ENCODE assay signal across 19 cellular contexts in the genomic region with DNA sequence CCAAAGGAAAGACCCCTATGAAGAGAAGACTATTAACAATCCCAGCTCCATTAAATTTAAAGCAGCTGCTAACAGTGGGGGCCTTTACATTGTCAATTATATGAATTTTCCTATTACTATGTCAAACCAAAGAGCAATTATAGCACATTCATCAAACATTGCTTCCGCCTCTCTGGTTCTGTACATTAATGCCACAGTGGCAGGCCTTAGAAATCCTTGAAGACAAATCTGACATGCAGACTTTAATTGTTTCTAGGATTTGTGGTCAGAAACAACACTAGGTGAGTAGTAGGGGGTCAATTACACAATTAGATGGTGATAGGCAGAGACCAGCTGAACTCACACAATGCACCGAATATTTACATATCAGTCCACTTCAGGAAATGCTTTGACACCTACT.
"Had no signal": no experiment of that assay in that cellular context is flagged by ENCODE, and none has a peak within 500 bp of the region (broad histone marks: within the 10 kb centered on the region; RNA-seq: fewer than 3 reads in every experiment).

No MANE protein-coding gene starts in this region.

- H3K9ac ChIP-seq: parathyroid adenoma had no signal

- H3K27me3 ChIP-seq: foreskin keratinocyte, spleen, testis, tibial nerve, upper lobe of right lung, vagina had no signal

- H3K27ac ChIP-seq: foreskin keratinocyte, left ventricle myocardium inferior, lower lobe of right lung, parathyroid adenoma, prostate gland, spleen, testis, tibial nerve, upper lobe of right lung, vagina had no signal

- H3K9me3 ChIP-seq: left ventricle myocardium inferior, lower lobe of right lung, prostate gland, spleen, testis, tibial nerve, upper lobe of right lung, vagina had no signal

- H3K36me3 ChIP-seq: left ventricle myocardium inferior, lower lobe of right lung, prostate gland, spleen, tibial nerve, upper lobe of right lung, vagina had no signal

- DNase-seq: dermis blood vessel endothelial cell; erythroblast; foreskin keratinocyte; kidney; left cardiac atrium; left ventricle myocardium inferior; lower lobe of right lung; midbrain; spleen; stimulated activated CD4-positive, alpha-beta T cell treated with anti-CD3 and anti-CD28 coated beads, Interleukin-2, amount 100 ng/mL, for 24 hours; stimulated activated CD4-positive, alpha-beta T cell treated with anti-CD3 and anti-CD28 coated beads, Interleukin-4, amount 100 ng/mL, for 4 hours; stimulated activated naive B cell treated with anti-CD40 and anti-IgM and Interleukin-4, amounts not matched to agents 10 μg/mL and 1 μg/mL and 100 μg/mL, for 72 hours; stimulated activated naive CD8-positive, alpha-beta T cell treated with anti-CD3 and anti-CD28 coated beads, Interleukin-15, amount 100 ng/mL, for 72 hours; testis; upper lobe of right lung had no signal

- H3K79me2 ChIP-seq: parathyroid adenoma had no signal

- H3K4me3 ChIP-seq: left ventricle myocardium inferior, lower lobe of right lung, prostate gland, spleen, testis, tibial nerve, upper lobe of right lung, vagina had no signal

- H2AFZ ChIP-seq: parathyroid adenoma had no signal
